In the genomic region with DNA sequence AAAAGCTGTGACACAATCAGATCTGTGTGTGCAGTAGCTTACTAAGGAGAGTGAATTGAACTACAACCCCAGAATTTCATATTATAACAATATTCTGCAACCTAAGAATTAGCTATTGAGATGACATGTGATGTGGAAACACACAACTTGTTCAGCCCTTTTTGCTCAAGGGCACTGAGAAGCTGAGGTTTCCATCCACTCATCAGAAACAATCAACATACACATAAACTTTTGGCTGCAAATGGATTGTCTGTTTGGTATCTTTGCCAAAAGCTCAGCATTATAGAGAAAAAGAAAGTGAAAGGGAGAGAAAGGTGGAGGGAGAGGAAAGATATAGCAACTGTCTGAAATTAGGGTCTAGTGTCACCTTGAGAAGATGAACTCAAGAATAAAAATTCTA, we compare ENCODE assay signal across 12 cellular contexts.
DNase-seq lines count a peak whose midpoint lies in the region; ATAC-seq, FAIRE-seq and TF ChIP-seq lines count a peak whose summit lies in the region.
"Had no signal": no experiment of that assay in that cellular context is flagged by ENCODE, and none has a peak within 500 bp of the region (broad histone marks: within the 10 kb centered on the region; RNA-seq: fewer than 3 reads in every experiment).

No MANE protein-coding gene starts in this region.

- no peaks in the 10 kb centered on the region for H3K27me3 Mint-ChIP-seq in activated naive CD4-positive, alpha-beta T cell treated with anti-CD3 and anti-CD28 coated beads for 36 hours (ENCODE audit: low read depth)
- no peaks in the 10 kb centered on the region for H3K27me3 Mint-ChIP-seq in stimulated activated naive CD8-positive, alpha-beta T cell treated with anti-CD3 and anti-CD28 coated beads, Interleukin-15, amount 100 ng/mL, for 72 hours

- H3K9me3 ChIP-seq in endothelial cell of umbilical vein (replicated peaks; ENCODE audit: control insufficient read depth, insufficient read depth, low read length), result no peaks in the 10 kb centered on the region
- H3K9me3 ChIP-seq: HAP-1, left lung, uterus had no signal

- peak overlapping the region; percentile 43 for H3K4me3 Mint-ChIP-seq in activated naive CD4-positive, alpha-beta T cell treated with anti-CD3 and anti-CD28 coated beads for 36 hours
- H3K4me3 Mint-ChIP-seq in stimulated activated naive CD8-positive, alpha-beta T cell treated with anti-CD3 and anti-CD28 coated beads, Interleukin-15, amount 100 ng/mL, for 72 hours, result peak overlapping the region; percentile 65 to 68

- no peak for FAIRE-seq in endothelial cell of umbilical vein (lab: Jason Lieb, UNC)

- H3K9me3 Mint-ChIP-seq in activated naive CD4-positive, alpha-beta T cell treated with anti-CD3 and anti-CD28 coated beads for 36 hours, result no peaks in the 10 kb centered on the region
- peaks cover 0 to 5% of the 10 kb centered on the region in 2 donors for H3K9me3 Mint-ChIP-seq in stimulated activated naive CD8-positive, alpha-beta T cell treated with anti-CD3 and anti-CD28 coated beads, Interleukin-15, amount 100 ng/mL, for 72 hours

- H3K36me3 Mint-ChIP-seq in activated naive CD4-positive, alpha-beta T cell treated with anti-CD3 and anti-CD28 coated beads for 36 hours (ENCODE audit: low read depth), result no peaks in the 10 kb centered on the region

- intact Hi-C loops in activated naive CD4-positive, alpha-beta T cell treated with anti-CD3 and anti-CD28 coated beads for 36 hours (cut with micrococcal nuclease), result loop anchor here (2.0 kb wide), 1 partner anchor 190 kb away; no protein-coding TSS in a partner anchor
- intact Hi-C loops in endothelial cell of umbilical vein (cut with micrococcal nuclease), result no loop called here

- H3K4me2 ChIP-seq in endothelial cell of umbilical vein (ENCODE audit: insufficient read depth, low read length), result no peak overlapping the region

- H3K27ac Mint-ChIP-seq in activated naive CD4-positive, alpha-beta T cell treated with anti-CD3 and anti-CD28 coated beads for 36 hours, result peak overlapping the region; percentile 43
- peak overlapping the region; percentile 66 to 90 for H3K27ac Mint-ChIP-seq in stimulated activated naive CD8-positive, alpha-beta T cell treated with anti-CD3 and anti-CD28 coated beads, Interleukin-15, amount 100 ng/mL, for 72 hours

- ATAC-seq in stimulated activated naive CD8-positive, alpha-beta T cell treated with anti-CD3 and anti-CD28 coated beads, Interleukin-15, amount 100 ng/mL, for 72 hours, result no peak
- no peak for ATAC-seq in HG02571 (IDR thresholded peaks at IDR 0.05; ENCODE audit: unreplicated experiment)

- H3K9me1 ChIP-seq in endothelial cell of umbilical vein (replicated peaks; ENCODE audit: control insufficient read depth, extremely low read depth, insufficient read depth, low read length), result no peaks in the 10 kb centered on the region

- H3K4me1 Mint-ChIP-seq in activated naive CD4-positive, alpha-beta T cell treated with anti-CD3 and anti-CD28 coated beads for 36 hours (ENCODE audit: low read depth), result peaks cover 52% of the 10 kb centered on the region
- H3K4me1 Mint-ChIP-seq in stimulated activated naive CD8-positive, alpha-beta T cell treated with anti-CD3 and anti-CD28 coated beads, Interleukin-15, amount 100 ng/mL, for 72 hours, result peaks cover 46% of the 10 kb centered on the region

- dilution Hi-C loops in endothelial cell of umbilical vein (cut with MboI; ENCODE audit: extremely low pct_ligation_motif_present, low sequenced_read_pairs), result no loop called here

- TF ChIP-seq POLR2A in endothelial cell of umbilical vein (IDR thresholded peaks at IDR 0.05; ENCODE audit: low read depth, low read length), result no peak

- no peak overlapping the region for H3K9ac ChIP-seq in endothelial cell of umbilical vein (replicated peaks; ENCODE audit: extremely low read depth, insufficient read depth, low read length)

- POLR2A ChIA-PET in endothelial cell of umbilical vein (lab: Charles Lee), result no interaction called here

- H3K4me1 ChIP-seq in endothelial cell of umbilical vein (ENCODE audit: control insufficient read depth, extremely low read depth, insufficient read depth, low read length), result peaks cover 8% of the 10 kb centered on the region
- H3K4me1 ChIP-seq: uterus had no signal

- H3K79me2 ChIP-seq in endothelial cell of umbilical vein (ENCODE audit: control insufficient read depth, insufficient read depth, low read length), result no peaks in the 10 kb centered on the region

- no peaks in the 10 kb centered on the region for H3K36me3 ChIP-seq in endothelial cell of umbilical vein (ENCODE audit: control insufficient read depth in 2 of 2, extremely low read depth in 1 of 2, insufficient read depth in 2 of 2, low read length in 2 of 2)
- H3K36me3 ChIP-seq: HAP-1, left lung, uterus had no signal

- no peak for DNase-seq in activated naive CD4-positive, alpha-beta T cell treated with anti-CD3 and anti-CD28 coated beads for 36 hours
- no peak for DNase-seq in activated naive CD4-positive, alpha-beta T cell (lab: John Stamatoyannopoulos, UW)
- DNase-seq in M059J (ENCODE audit: low read depth), result peak; percentile 35
- DNase-seq in endothelial cell of umbilical vein (ENCODE audit: low read depth, low spot score), result peak; percentile 21
- DNase-seq in stimulated activated naive CD8-positive, alpha-beta T cell treated with anti-CD3 and anti-CD28 coated beads, Interleukin-15, amount 100 ng/mL, for 72 hours, result no peak
- no peak for DNase-seq in CD1c-positive myeloid dendritic cell (ENCODE audit: extremely low spot score)
- DNase-seq in NCI-H2227 (lab: John Stamatoyannopoulos, UW; ENCODE audit: unreplicated experiment), result no peak
- DNase-seq: NCI-H1048, uterus had no signal

- BruUV-seq in endothelial cell of umbilical vein (replicated peaks; lab: Mats Ljungman, UMichigan), result no TSS peak

- CTCF ChIA-PET in activated naive CD4-positive, alpha-beta T cell treated with anti-CD3 and anti-CD28 coated beads for 36 hours (lab: Charles Lee), result interaction anchor here (0.8 to 1.8 kb wide), 9 partner anchors 9 to 259 kb away, joined by 3 to 5 read pairs (median 4); no protein-coding TSS in a partner anchor
- CTCF ChIA-PET in endothelial cell of umbilical vein (lab: Charles Lee), result interaction anchor here (0.8 to 2.2 kb wide), 19 partner anchors 11 to 190 kb away, joined by 3 to 13 read pairs (median 4); no protein-coding TSS in a partner anchor

- H3K4me3 ChIP-seq in endothelial cell of umbilical vein (replicated peaks in 1 of 3; ENCODE audit: insufficient read depth in 1 of 3, low read depth in 1 of 3, low read length in 3 of 3), result no peak overlapping the region
- H3K4me3 ChIP-seq: HAP-1, left lung, uterus had no signal

- no peaks in the 10 kb centered on the region for H3K27me3 ChIP-seq in endothelial cell of umbilical vein (ENCODE audit: control insufficient read depth in 2 of 2, insufficient read depth in 2 of 2, low read length in 2 of 2)
- H3K27me3 ChIP-seq: left lung, uterus had no signal

- H4K20me1 ChIP-seq in endothelial cell of umbilical vein (replicated peaks; ENCODE audit: control insufficient read depth, extremely low read depth, insufficient read depth, low read length), result no peaks in the 10 kb centered on the region

- H2AFZ ChIP-seq in endothelial cell of umbilical vein (ENCODE audit: low read depth, low read length), result peak overlapping the region; percentile 56

- no peak overlapping the region for H3K27ac ChIP-seq in endothelial cell of umbilical vein (ENCODE audit: insufficient read depth, low read depth, low read length)
- H3K27ac ChIP-seq: uterus had no signal

- no peak for TF ChIP-seq CTCF in endothelial cell of umbilical vein (IDR thresholded peaks at IDR 0.05; ENCODE audit: extremely low read depth in 1 of 2, insufficient read depth in 1 of 2, low read depth in 1 of 2, low read length in 2 of 2)

TF ChIP-seq in endothelial cell of umbilical vein, 7 proteins besides CTCF, POLR2A, EP300 and RAD21:
- TF ChIP-seq, protein P1, sequence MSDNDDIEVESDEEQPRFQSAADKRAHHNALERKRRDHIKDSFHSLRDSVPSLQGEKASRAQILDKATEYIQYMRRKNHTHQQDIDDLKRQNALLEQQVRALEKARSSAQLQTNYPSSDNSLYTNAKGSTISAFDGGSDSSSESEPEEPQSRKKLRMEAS (IDR thresholded peaks at IDR 0.05; ENCODE audit: insufficient read depth, insufficient read length), result no peak
- TF ChIP-seq JUN (IDR thresholded peaks at IDR 0.05; ENCODE audit: borderline replicate concordance, insufficient read depth, insufficient read length, low read depth), result no peak
- TF ChIP-seq MYC (IDR thresholded peaks at IDR 0.05; ENCODE audit: low read depth, low read length), result no peak
- no peak for TF ChIP-seq EZH2 (IDR thresholded peaks at IDR 0.05; ENCODE audit: borderline replicate concordance, low read depth, low read length, severe bottlenecking)
- no peak for TF ChIP-seq FOS (IDR thresholded peaks at IDR 0.05; ENCODE audit: borderline replicate concordance, insufficient read depth, low read length)

Comparison
In these comparisons a context has a peak if more than half of its experiments do, and no peak if none do; other contexts are left out.
1. DNase-seq: peak in M059J (single experiment) and endothelial cell of umbilical vein (single experiment); none in activated naive CD4-positive, alpha-beta T cell treated with anti-CD3 and anti-CD28 coated beads for 36 hours (single experiment), activated naive CD4-positive, alpha-beta T cell (0 of 4), stimulated activated naive CD8-positive, alpha-beta T cell treated with anti-CD3 and anti-CD28 coated beads, Interleukin-15, amount 100 ng/mL, for 72 hours (0 of 2), CD1c-positive myeloid dendritic cell (single experiment) and NCI-H2227 (single experiment).